Comparison of ENCODE assay signal across 10 cellular contexts in genomic region chr10:28332699-28333098, GRCh38. TPM values are rescaled to one million over a fixed set of nuclear protein-coding genes. Genes with fewer than 3 reads are reported as not detected.
DNase-seq lines count a peak whose midpoint lies in the region; ATAC-seq lines count a peak whose summit lies in the region.
"Had no signal": no experiment of that assay in that cellular context is flagged by ENCODE, and none has a peak within 500 bp of the region (broad histone marks: within the 10 kb centered on the region; RNA-seq: fewer than 3 reads in every experiment).

No MANE protein-coding gene starts in this region.

- H3K4me1 Mint-ChIP-seq in IgD-negative memory B cell = peaks cover 10 to 28% (median 20%) of the 10 kb centered on the region in 3 donors
- H3K4me1 Mint-ChIP-seq in activated T-cell treated with anti-CD3 and anti-CD28 coated beads, Interleukin-2, amount 50 U/mL, for 4 hours (ENCODE audit: low read depth) = peaks cover 72% of the 10 kb centered on the region
- peaks cover 25% of the 10 kb centered on the region for H3K4me1 Mint-ChIP-seq in memory B cell

- ATAC-seq in activated T-cell treated with anti-CD3 and anti-CD28 coated beads, Interleukin-2, amount 50 U/mL, for 4 hours = no peak
- no peak for ATAC-seq in memory B cell (ENCODE audit: low read depth)
- no peak for ATAC-seq in stimulated activated naive CD8-positive, alpha-beta T cell treated with anti-CD3 and anti-CD28 coated beads, Interleukin-15, Interleukin-2, amounts not matched to agents 100 U/mL and 50 U/mL, for 24 hours
- no peak for ATAC-seq in activated CD4-positive, CD25-positive, alpha-beta regulatory T cell treated with anti-CD3 and anti-CD28 coated beads, Interleukin-2, amount 50 U/mL, for 24 hours
- no peak for ATAC-seq in HG02798 (IDR thresholded peaks at IDR 0.05; ENCODE audit: poor library complexity, unreplicated experiment)

- H3K4me3 Mint-ChIP-seq in IgD-negative memory B cell (peak overlapping the region in 2 of 4 donors; percentile 21 to 45), memory B cell (no peak overlapping the region)
- H3K4me3 Mint-ChIP-seq in activated T-cell treated with anti-CD3 and anti-CD28 coated beads, Interleukin-2, amount 50 U/mL, for 4 hours = peak overlapping the region; percentile 65

- H3K27ac Mint-ChIP-seq in IgD-negative memory B cell (peak overlapping the region in 2 of 3 donors; percentile 89 to 99), memory B cell (peak overlapping the region; percentile 99)

- DNase-seq in activated T-cell treated with anti-CD3 and anti-CD28 coated beads, Interleukin-2, amount 50 U/mL, for 4 hours = no peak
- no peak for DNase-seq in memory B cell (ENCODE audit: low spot score in 2 of 2)
- DNase-seq in stimulated activated naive CD8-positive, alpha-beta T cell treated with anti-CD3 and anti-CD28 coated beads, Interleukin-15, Interleukin-2, amounts not matched to agents 100 U/mL and 50 U/mL, for 24 hours = peak; percentile 14
- no peak for DNase-seq in NCI-H82 (lab: John Stamatoyannopoulos, UW)
- DNase-seq: activated gamma-delta T cell; H7; NK-92 treated with Interleukin-12 subunit alpha and Interleukin-12 subunit beta, amount 100 ng/mL, for 24 hours had no signal

- H3K36me3 Mint-ChIP-seq in IgD-negative memory B cell (peaks cover 2% of the 10 kb centered on the region), memory B cell (peaks cover 3% of the 10 kb centered on the region)
- H3K36me3 Mint-ChIP-seq in activated T-cell treated with anti-CD3 and anti-CD28 coated beads, Interleukin-2, amount 50 U/mL, for 4 hours (ENCODE audit: insufficient read depth) = no peaks in the 10 kb centered on the region

- peaks cover 0 to 3% (median 0%) of the 10 kb centered on the region in 3 donors for H3K9me3 Mint-ChIP-seq in IgD-negative memory B cell
- H3K9me3 Mint-ChIP-seq in activated T-cell treated with anti-CD3 and anti-CD28 coated beads, Interleukin-2, amount 50 U/mL, for 4 hours = no peaks in the 10 kb centered on the region
- H3K9me3 Mint-ChIP-seq in memory B cell = peaks cover 1% of the 10 kb centered on the region

- H3K27me3 Mint-ChIP-seq in IgD-negative memory B cell = no peaks in the 10 kb centered on the region
- H3K27me3 Mint-ChIP-seq in activated T-cell treated with anti-CD3 and anti-CD28 coated beads, Interleukin-2, amount 50 U/mL, for 4 hours (ENCODE audit: low read depth) = no peaks in the 10 kb centered on the region
- H3K27me3 Mint-ChIP-seq in memory B cell = no peaks in the 10 kb centered on the region

RNA-seq across cellular contexts. Expression of gene MPP7, which starts 29.8 kb away (rescaled TPM):
- 2.3 TPM for polyA plus RNA-seq in IgD-negative memory B cell
- total RNA-seq in activated T-cell treated with anti-CD3 and anti-CD28 coated beads, Interleukin-2, amount 50 U/mL, for 4 hours = 1 to 10 TPM; 1.9 to 3.2 (median 2.9) TPM
